Comparison of ENCODE assay signal across 8 cellular contexts in the genomic region with DNA sequence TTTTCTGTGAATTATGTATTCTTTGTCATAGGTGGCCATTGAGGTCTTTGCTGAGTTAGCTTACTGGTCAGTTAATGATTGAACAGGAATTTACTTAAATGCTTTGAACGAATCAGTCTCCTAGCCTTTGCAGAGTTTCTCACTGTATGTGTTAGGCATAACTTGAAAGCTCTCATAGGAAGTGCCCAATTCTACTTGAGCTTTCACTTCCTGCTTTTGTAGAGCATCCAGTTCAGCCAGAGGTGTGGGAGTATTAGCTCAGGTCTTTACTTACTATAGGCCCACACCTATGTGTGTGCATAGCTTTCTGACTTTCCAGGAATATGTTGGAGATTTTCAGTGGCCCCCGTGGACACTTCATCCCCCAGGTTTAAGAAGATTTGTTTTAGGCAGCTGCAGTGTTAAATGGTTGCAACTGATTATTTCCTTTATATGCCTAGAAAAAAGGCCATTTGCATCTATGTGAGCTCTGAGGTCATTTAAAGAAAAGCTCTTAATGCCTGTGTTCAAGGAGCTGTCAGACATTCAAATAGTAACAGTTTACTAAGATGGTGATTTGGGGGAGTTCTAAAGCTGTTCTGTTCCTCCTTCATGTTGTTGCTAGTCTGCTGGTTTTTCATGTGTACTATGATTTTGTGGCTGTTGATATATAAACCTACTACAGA.
DNase-seq lines count a peak whose midpoint lies in the region; ATAC-seq, FAIRE-seq and TF ChIP-seq lines count a peak whose summit lies in the region.
"Had no signal": no experiment of that assay in that cellular context is flagged by ENCODE, and none has a peak within 500 bp of the region (broad histone marks: within the 10 kb centered on the region; RNA-seq: fewer than 3 reads in every experiment).

No MANE protein-coding gene starts in this region.

- H3K9me3 ChIP-seq in OCI-LY3 (ENCODE audit: insufficient read depth, low read length) (no peaks in the 10 kb centered on the region), stomach (no peaks in the 10 kb centered on the region)
- H3K9me3 ChIP-seq: thoracic aorta had no signal

- H3K4me2 ChIP-seq in OCI-LY3 (ENCODE audit: low read length) = peak overlapping the region; percentile 66

- H3K4me3 ChIP-seq in OCI-LY3 (ENCODE audit: low read length) (peak overlapping the region; percentile 50), stomach (no peak overlapping the region)
- H3K4me3 ChIP-seq: thoracic aorta had no signal

- H2AFZ ChIP-seq in OCI-LY3 (ENCODE audit: low read depth, low read length) = no peak overlapping the region

- peaks cover 21% of the 10 kb centered on the region for H3K4me1 ChIP-seq in OCI-LY3 (ENCODE audit: low read length)
- H3K4me1 ChIP-seq in stomach = peaks cover 0 to 20% (median 10%) of the 10 kb centered on the region in 4 donors

- H3K27ac ChIP-seq in OCI-LY3 (ENCODE audit: low read length) = peak overlapping the region; percentile 92
- no peak overlapping the region for H3K27ac ChIP-seq in stomach
- H3K27ac ChIP-seq: thoracic aorta had no signal

- peak; percentile 97 for FAIRE-seq in GM19239 (lab: Jason Lieb, UNC)

- H4K20me1 ChIP-seq in OCI-LY3 (ENCODE audit: insufficient read depth, low read length) = no peaks in the 10 kb centered on the region

- TF ChIP-seq CTCF in OCI-LY3 (IDR thresholded peaks at IDR 0.05; ENCODE audit: low read depth, low read length) (no peak), stomach (IDR thresholded peaks at IDR 0.05) (no peak), omental fat pad (IDR thresholded peaks at IDR 0.05) (no peak)

- H3K36me3 ChIP-seq in OCI-LY3 (replicated peaks; ENCODE audit: low read depth, low read length) = no peaks in the 10 kb centered on the region
- peaks cover 0 to 14% (median 6%) of the 10 kb centered on the region in 4 donors for H3K36me3 ChIP-seq in stomach
- H3K36me3 ChIP-seq: thoracic aorta had no signal

- WGBS in stomach, 5 donors = 51 to 65% (median 55%) methylated on average over 2 of the region's 2 CpGs

- intact Hi-C loops in stomach (cut with DNase I; ENCODE audit: low total_unique reads) = no loop called here

- no peak for TF ChIP-seq POLR2A in stomach (IDR thresholded peaks at IDR 0.05)

- DNase-seq in GM19239 (ENCODE audit: insufficient read length, low spot score) (peak; percentile 48), renal cortical epithelial cell (ENCODE audit: low read depth) (peak; percentile 82), stomach (no peak), AG08396 (ENCODE audit: low spot score) (no peak), omental fat pad (ENCODE audit: low spot score) (no peak)

- H3K27me3 ChIP-seq in OCI-LY3 (ENCODE audit: low read depth, low read length) = no peaks in the 10 kb centered on the region
- H3K27me3 ChIP-seq in stomach = no peaks in the 10 kb centered on the region

- H3K79me2 ChIP-seq in OCI-LY3 (ENCODE audit: low read length) = no peaks in the 10 kb centered on the region

- ATAC-seq in HG02885 (IDR thresholded peaks at IDR 0.05; ENCODE audit: poor library complexity, unreplicated experiment) (peak; percentile 99), omental fat pad (ENCODE audit: low FRiP score) (no peak)

- no peak for TF ChIP-seq EP300 in stomach (IDR thresholded peaks at IDR 0.05)

- peak overlapping the region; percentile 45 for H3K9ac ChIP-seq in OCI-LY3 (ENCODE audit: low read length)

Comparison
In these comparisons a context has a peak if more than half of its experiments do, and no peak if none do; other contexts are left out.
1. DNase-seq: peak in GM19239 (single experiment) and renal cortical epithelial cell (single experiment); none in stomach (single experiment), AG08396 (single experiment) and omental fat pad (single experiment).